15 cellular contexts compared by ENCODE assay signal in the genomic region with DNA sequence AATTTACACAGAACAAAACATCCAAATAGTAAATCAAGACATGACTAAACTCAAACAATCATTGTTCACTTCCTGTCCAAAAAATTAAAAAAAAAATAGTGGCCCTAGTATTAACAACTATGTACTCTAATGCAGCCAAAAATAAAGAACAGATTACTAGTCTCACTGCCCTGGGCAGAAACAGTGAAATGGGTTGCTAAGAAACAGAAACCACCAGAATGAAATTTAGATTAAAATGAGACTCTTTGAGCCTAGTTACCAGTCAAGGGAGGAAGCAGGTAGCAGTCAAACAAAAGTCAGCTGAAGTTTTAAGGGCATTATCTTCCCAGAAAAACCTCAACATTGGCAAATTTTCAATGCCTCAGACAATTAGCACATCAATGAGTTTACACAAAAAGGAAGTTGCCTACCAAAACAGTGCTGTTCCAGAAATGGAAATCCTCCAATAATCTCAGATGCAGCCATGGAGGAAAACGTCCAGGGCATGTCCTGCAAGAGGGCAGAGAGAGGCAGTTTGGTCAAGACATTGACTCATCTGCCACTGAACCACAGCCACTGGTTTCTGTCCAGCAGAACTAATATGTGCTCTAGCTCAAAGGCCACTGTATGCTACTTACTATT.
DNase-seq lines count a peak whose midpoint lies in the region; ATAC-seq lines count a peak whose summit lies in the region.
"Had no signal": no experiment of that assay in that cellular context is flagged by ENCODE, and none has a peak within 500 bp of the region (broad histone marks: within the 10 kb centered on the region; RNA-seq: fewer than 3 reads in every experiment).

No MANE protein-coding gene starts in this region.

- no peak overlapping the region for H3K4me3 ChIP-seq in aorta (ENCODE audit: low read length in 2 of 2)
- H3K4me3 ChIP-seq: K562, testis had no signal

- 8 to 16% methylated on average over 1 of the region's 1 CpG for WGBS in aorta, 2 donors

- ATAC-seq in HG02798 (IDR thresholded peaks at IDR 0.05; ENCODE audit: poor library complexity, unreplicated experiment) (peak; percentile 47), aorta (ENCODE audit: low FRiP score) (no peak), Right ventricle myocardium inferior (no peak)
- ATAC-seq: K562 had no signal

- H3K4me1 ChIP-seq in aorta (ENCODE audit: control insufficient read depth in 1 of 2, insufficient read depth in 2 of 2, low read length in 2 of 2): no peaks in the 10 kb centered on the region
- H3K4me1 ChIP-seq: testis had no signal

- H3K27me3 ChIP-seq in aorta (ENCODE audit: control insufficient read depth in 1 of 2, insufficient read depth in 2 of 2, low read length in 1 of 2): no peaks in the 10 kb centered on the region
- H3K27me3 ChIP-seq: testis had no signal

- DNase-seq in GF-D8 (lab: John Stamatoyannopoulos, UW) (peak; percentile 4), OCI-M1 (lab: John Stamatoyannopoulos, UW) (peak; percentile 94), fibroblast of gingiva (ENCODE audit: low read depth) (peak; percentile 16), HuH-7 (ENCODE audit: low spot score) (no peak), nucleus accumbens (lab: John Stamatoyannopoulos, UW) (no peak), aorta (no peak), Right ventricle myocardium inferior (ENCODE audit: missing footprints) (no peak)
- DNase-seq: activated gamma-delta T cell treated with Interleukin-2 at 50 U/mL for 16 hours; effector memory CD4-positive, alpha-beta T cell; kidney glomerular epithelial cell; NCI-H1930; NCI-H524 treated with DMSO at 0.1 percent for 48 hours; testis had no signal

- no peaks in the 10 kb centered on the region for H3K9me3 ChIP-seq in aorta (ENCODE audit: control insufficient read depth, low read length)
- H3K9me3 ChIP-seq: testis had no signal

- no peaks in the 10 kb centered on the region for H3K36me3 ChIP-seq in aorta (ENCODE audit: control insufficient read depth in 1 of 2, insufficient read depth in 2 of 2, low read length in 1 of 2)

- no peak overlapping the region for H3K27ac ChIP-seq in aorta (ENCODE audit: low read depth in 1 of 2, low read length in 2 of 2)
- H3K27ac ChIP-seq: testis had no signal

- intact Hi-C loops in aorta (cut with DNase I) (no loop called here), Right ventricle myocardium inferior (cut with DNase I) (no loop called here)

Comparison
In these comparisons a context has a peak if more than half of its experiments do, and no peak if none do; other contexts are left out.
1. DNase-seq: peak in GF-D8 (single experiment), OCI-M1 (single experiment) and fibroblast of gingiva (single experiment); none in HuH-7 (single experiment), nucleus accumbens (0 of 56), aorta (0 of 2) and Right ventricle myocardium inferior (single experiment).